ENCODE assay signal across 1 cellular context in genomic region chr1:40257313-40257687, GRCh38.
TF ChIP-seq lines count a peak whose summit lies in the region.

No MANE protein-coding gene starts in this region.

TF ChIP-seq in IMR-90, 13 proteins besides CTCF, POLR2A, EP300 and RAD21:
- TF ChIP-seq NFE2L2 (IDR thresholded peaks at IDR 0.05; ENCODE audit: low read depth, low read length) (no peak), RFX5 (IDR thresholded peaks at IDR 0.05; ENCODE audit: low read depth, low read length) (no peak), MXI1 (IDR thresholded peaks at IDR 0.05; ENCODE audit: borderline replicate concordance, low read depth, low read length) (no peak), CEBPB (IDR thresholded peaks at IDR 0.05; ENCODE audit: low read depth, low read length) (no peak), BHLHE40 (IDR thresholded peaks at IDR 0.05; ENCODE audit: low read depth, low read length) (no peak)
TF ChIP-seq in IMR-90: peak in this region for 0.
